In the genomic region with DNA sequence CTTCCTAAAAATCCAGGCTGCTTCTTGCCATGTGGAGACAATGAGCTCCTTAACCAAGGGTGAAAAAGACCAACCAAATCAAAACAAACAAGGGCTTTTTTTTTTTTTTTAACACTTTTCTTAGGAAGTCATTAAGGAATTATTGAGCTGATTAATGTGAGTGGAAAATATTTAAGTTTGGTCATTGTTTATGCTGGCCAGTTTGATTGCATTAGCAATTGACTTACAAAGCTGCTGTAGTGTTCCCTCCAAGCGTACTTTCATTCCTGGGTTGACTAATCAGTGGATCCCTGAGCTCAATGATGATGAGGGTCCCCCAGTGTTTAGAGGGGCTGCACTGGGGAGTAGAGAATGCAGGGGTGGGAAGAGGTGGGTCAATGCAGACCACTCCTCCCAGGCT, we compare ENCODE assay signal across 14 cellular contexts.
DNase-seq lines count a peak whose midpoint lies in the region; ATAC-seq and TF ChIP-seq lines count a peak whose summit lies in the region.
"Had no signal": no experiment of that assay in that cellular context is flagged by ENCODE, and none has a peak within 500 bp of the region (broad histone marks: within the 10 kb centered on the region; RNA-seq: fewer than 3 reads in every experiment).

No MANE protein-coding gene starts in this region.

- H3K4me1 Mint-ChIP-seq in type B pancreatic cell (ENCODE audit: unreplicated experiment), result peaks cover 48% of the 10 kb centered on the region

- 59 to 63% methylated on average over 1 of the region's 1 CpG for WGBS in esophagus squamous epithelium, 2 donors

- H3K36me3 ChIP-seq in cardiac muscle cell (no peaks in the 10 kb centered on the region), esophagus squamous epithelium (no peaks in the 10 kb centered on the region), neural cell (ENCODE audit: insufficient read depth, low read length) (no peaks in the 10 kb centered on the region)

- intact Hi-C loops in Right ventricle myocardium inferior (cut with DNase I), result loop anchor here (2.0 kb wide), 1 partner anchor 120 kb away; the partner anchor contains the start of gene PRKCE
- intact Hi-C loops in esophagus squamous epithelium (cut with DNase I), result no loop called here

- TF ChIP-seq CTCF in cardiac muscle cell (IDR thresholded peaks at IDR 0.05; ENCODE audit: low read depth, low read length) (no peak), esophagus squamous epithelium (IDR thresholded peaks at IDR 0.05) (no peak), neural cell (IDR thresholded peaks at IDR 0.05; ENCODE audit: poor library complexity, severe bottlenecking) (no peak), type B pancreatic cell (conservative IDR thresholded peaks at IDR 0.05) (no peak)

- H3K27me3 Mint-ChIP-seq in type B pancreatic cell, result peaks cover 9% of the 10 kb centered on the region

- no peak for TF ChIP-seq POLR2A in esophagus squamous epithelium (IDR thresholded peaks at IDR 0.05)

- H3K9me3 ChIP-seq in cardiac muscle cell (ENCODE audit: low read depth) (no peaks in the 10 kb centered on the region), esophagus squamous epithelium (no peaks in the 10 kb centered on the region), neural cell (ENCODE audit: low read length) (no peaks in the 10 kb centered on the region)

- H2AFZ ChIP-seq in neural cell (ENCODE audit: low read depth, low read length), result peak overlapping the region; percentile 13

- no peaks in the 10 kb centered on the region for H3K36me3 Mint-ChIP-seq in type B pancreatic cell

- peak overlapping the region; percentile 47 for H3K27ac ChIP-seq in cardiac muscle cell
- peak overlapping the region; percentile 36 to 83 (median 76) for H3K27ac ChIP-seq in esophagus squamous epithelium
- no peak overlapping the region for H3K27ac ChIP-seq in neural cell (ENCODE audit: low read length)

- H3K27ac Mint-ChIP-seq in type B pancreatic cell, result peak overlapping the region; percentile 36
- H3K27ac Mint-ChIP-seq: T-helper 1 cell treated with Interleukin-12 subunit alpha and Interleukin-12 subunit beta and Interleukin-4 antibody, amounts not matched to agents 30 μg/mL and 1 μg/mL, for 36 hours had no signal

- H3K4me3 Mint-ChIP-seq in type B pancreatic cell, result peak overlapping the region; percentile 69
- H3K4me3 Mint-ChIP-seq: T-helper 1 cell treated with Interleukin-12 subunit alpha and Interleukin-12 subunit beta and Interleukin-4 antibody, amounts not matched to agents 30 μg/mL and 1 μg/mL, for 36 hours had no signal

- H3K4me3 ChIP-seq in cardiac muscle cell, result no peak overlapping the region
- H3K4me3 ChIP-seq in esophagus squamous epithelium, result peak overlapping the region in 3 of 4 donors; percentile 11 to 52 (median 28)
- H3K4me3 ChIP-seq in neural cell (ENCODE audit: low read length), result no peak overlapping the region

- TF ChIP-seq EP300 in neural cell (conservative IDR thresholded peaks at IDR 0.05; ENCODE audit: poor library complexity, severe bottlenecking), result no peak

- H3K9me2 ChIP-seq in neural cell (ENCODE audit: insufficient read depth, low read length), result no peaks in the 10 kb centered on the region

- no peak overlapping the region for H3K4me2 ChIP-seq in neural cell (ENCODE audit: low read length)

- H4K20me1 ChIP-seq in neural cell (ENCODE audit: insufficient read depth), result no peaks in the 10 kb centered on the region

- no peak overlapping the region for H3K9ac ChIP-seq in neural cell (ENCODE audit: low read length)

- no peaks in the 10 kb centered on the region for H3K27me3 ChIP-seq in cardiac muscle cell
- H3K27me3 ChIP-seq in esophagus squamous epithelium, result no peaks in the 10 kb centered on the region
- H3K27me3 ChIP-seq in neural cell (ENCODE audit: insufficient read depth, low read depth, low read length), result no peaks in the 10 kb centered on the region

- ATAC-seq in Right ventricle myocardium inferior, result no peak
- ATAC-seq in HG02642 (IDR thresholded peaks at IDR 0.05; ENCODE audit: poor library complexity, unreplicated experiment), result no peak

- no peak for TF ChIP-seq RAD21 in neural cell (conservative IDR thresholded peaks at IDR 0.05)

- no peaks in the 10 kb centered on the region for H3K79me2 ChIP-seq in neural cell (replicated peaks; ENCODE audit: insufficient read depth, low read length)

- no peaks in the 10 kb centered on the region for H3F3A ChIP-seq in neural cell (ENCODE audit: insufficient read depth, low read length, poor library complexity, severe bottlenecking)

- no peaks in the 10 kb centered on the region for H3K9me3 Mint-ChIP-seq in type B pancreatic cell
- H3K9me3 Mint-ChIP-seq: T-helper 1 cell treated with Interleukin-12 subunit alpha and Interleukin-12 subunit beta and Interleukin-4 antibody, amounts not matched to agents 30 μg/mL and 1 μg/mL, for 36 hours had no signal

- DNase-seq in cardiac muscle cell (ENCODE audit: low read depth in 1 of 2, low spot score in 1 of 2), result no peak
- no peak for DNase-seq in Right ventricle myocardium inferior (ENCODE audit: missing footprints)
- DNase-seq in esophagus squamous epithelium (lab: John Stamatoyannopoulos, UW), result no peak
- no peak for DNase-seq in type B pancreatic cell (ENCODE audit: extremely low spot score, unreplicated experiment)
- no peak for DNase-seq in NCI-H2107 treated with DMSO at 0.1 percent for 48 hours (lab: John Stamatoyannopoulos, UW; ENCODE audit: unreplicated experiment)
- DNase-seq in DMS 273 (lab: John Stamatoyannopoulos, UW; ENCODE audit: unreplicated experiment), result no peak
- DNase-seq: 8988T; activated CD4-positive, alpha-beta T cell treated with anti-CD3 and anti-CD28 coated beads for 1 hour; activated T-cell treated with anti-CD3 and anti-CD28 coated beads for 4 hours; Kasumi-1; stimulated activated CD4-positive, alpha-beta T cell treated with anti-CD3 and anti-CD28 coated beads, Interleukin-2, amount 100 ng/mL, for 48 hours had no signal

- H3K4me1 ChIP-seq in cardiac muscle cell (ENCODE audit: low read depth) (peaks cover 20% of the 10 kb centered on the region), esophagus squamous epithelium (peaks cover 0 to 34% (median 3%) of the 10 kb centered on the region in 3 donors)

TF ChIP-seq in neural cell, 6 proteins besides CTCF, POLR2A, EP300 and RAD21:
- TF ChIP-seq EZH2 (IDR thresholded peaks at IDR 0.05; ENCODE audit: borderline replicate concordance, insufficient read depth, low read length, poor library complexity, severe bottlenecking), result no peak
- no peak for TF ChIP-seq TAF1 (IDR thresholded peaks at IDR 0.05; ENCODE audit: low read depth)
- no peak for TF ChIP-seq SMC3 (conservative IDR thresholded peaks at IDR 0.05; ENCODE audit: poor library complexity)
- TF ChIP-seq POLR2AphosphoS5 (IDR thresholded peaks at IDR 0.05), result no peak
- no peak for TF ChIP-seq MXI1 (conservative IDR thresholded peaks at IDR 0.05; ENCODE audit: poor library complexity, severe bottlenecking)
- TF ChIP-seq REST (IDR thresholded peaks at IDR 0.05; ENCODE audit: borderline replicate concordance), result no peak

Comparison
In these comparisons a context has a peak if more than half of its experiments do, and no peak if none do; other contexts are left out.
1. H3K4me3 ChIP-seq: peak in esophagus squamous epithelium (3 of 4); none in cardiac muscle cell (single experiment) and neural cell (single experiment).